27 cellular contexts compared by ENCODE assay signal in genomic region chr9:131457746-131458145, GRCh38. TPM values are rescaled to one million over a fixed set of nuclear protein-coding genes. Genes with fewer than 3 reads are reported as not detected.
DNase-seq lines count a peak whose midpoint lies in the region; ATAC-seq and TF ChIP-seq lines count a peak whose summit lies in the region.
"Had no signal": no experiment of that assay in that cellular context is flagged by ENCODE, and none has a peak within 500 bp of the region (broad histone marks: within the 10 kb centered on the region; RNA-seq: fewer than 3 reads in every experiment).

No MANE protein-coding gene starts in this region.

- no peak overlapping the region for H3K27ac ChIP-seq in aorta (ENCODE audit: low read depth in 1 of 2, low read length in 2 of 2)
- H3K27ac ChIP-seq: 22Rv1, ascending aorta, C4-2B, gastrocnemius medialis, psoas muscle, sigmoid colon, thoracic aorta had no signal

- intact Hi-C loops in activated CD4-positive, alpha-beta T cell treated with anti-CD3 and anti-CD28 coated beads, Interleukin-2, amount 10 ng/mL, durations not matched to agents 24 days and 14 days (cut with micrococcal nuclease) = no loop called here
- intact Hi-C loops in Calu3 (cut with micrococcal nuclease; ENCODE audit: unreplicated experiment) = no loop called here
- intact Hi-C loops in activated T-helper 2 cell treated with anti-CD3 and anti-CD28 coated beads, Interferon-gamma antibody, Interleukin-2, Interleukin-4, amounts not matched to agents 10 μg/mL and 5 μg/mL and 100 μg/mL, durations not matched to agents 14 hours and 24 hours and 36 hours (cut with micrococcal nuclease) = no loop called here
- intact Hi-C loops in aorta (cut with DNase I) = no loop called here

- no peaks in the 10 kb centered on the region for H3K4me1 ChIP-seq in aorta (ENCODE audit: control insufficient read depth in 1 of 2, insufficient read depth in 2 of 2, low read length in 2 of 2)
- H3K4me1 ChIP-seq: ascending aorta, gastrocnemius medialis, psoas muscle, sigmoid colon had no signal

- whole genome bisulfite sequencing in aorta, 2 donors = 86 to 87% methylated on average over 10 of the region's 10 CpGs

- H3K4me3 Mint-ChIP-seq in activated CD4-positive, alpha-beta T cell treated with anti-CD3 and anti-CD28 coated beads, Interleukin-2, amount 10 ng/mL, durations not matched to agents 24 days and 14 days = no peak overlapping the region
- H3K4me3 Mint-ChIP-seq in Calu3 (ENCODE audit: low read depth, unreplicated experiment) = no peak overlapping the region
- H3K4me3 Mint-ChIP-seq in activated T-helper 2 cell treated with anti-CD3 and anti-CD28 coated beads, Interferon-gamma antibody, Interleukin-2, Interleukin-4, amounts not matched to agents 10 μg/mL and 5 μg/mL and 100 μg/mL, durations not matched to agents 14 hours and 24 hours and 36 hours (ENCODE audit: low read depth) = no peak overlapping the region
- H3K4me3 Mint-ChIP-seq in naive thymus-derived CD8-positive, alpha-beta T cell = no peak overlapping the region
- H3K4me3 Mint-ChIP-seq: activated CD4-positive, alpha-beta memory T cell treated with anti-CD3 and anti-CD28 coated beads for 36 hours; activated naive CD4-positive, alpha-beta T cell treated with anti-CD3 and anti-CD28 coated beads for 36 hours; memory B cell had no signal

- DNase-seq in activated CD4-positive, alpha-beta T cell treated with anti-CD3 and anti-CD28 coated beads, Interleukin-2, amount 10 ng/mL, durations not matched to agents 24 days and 14 days = no peak
- DNase-seq in activated CD4-positive, alpha-beta T cell treated with anti-CD3 and anti-CD28 coated beads for 48 hours = no peak
- DNase-seq in Calu3 = no peak
- no peak for DNase-seq in activated T-helper 2 cell treated with anti-CD3 and anti-CD28 coated beads, Interferon-gamma antibody, Interleukin-2, Interleukin-4, amounts not matched to agents 10 μg/mL and 5 μg/mL and 100 μg/mL, durations not matched to agents 14 hours and 24 hours and 36 hours (ENCODE audit: low spot score)
- no peak for DNase-seq in naive thymus-derived CD8-positive, alpha-beta T cell
- no peak for DNase-seq in GF-D8 (lab: John Stamatoyannopoulos, UW)
- no peak for DNase-seq in aorta
- DNase-seq: activated CD4-positive, alpha-beta memory T cell treated with anti-CD3 and anti-CD28 coated beads for 36 hours; activated naive CD4-positive, alpha-beta T cell treated with anti-CD3 and anti-CD28 coated beads for 36 hours; activated T-cell treated with anti-CD3 and anti-CD28 coated beads for 4 hours; dermis blood vessel endothelial cell; gastrocnemius medialis; hippocampal formation; KBM-7; NCI-H1436; NCI-H774; psoas muscle; sigmoid colon; stimulated activated CD4-positive, alpha-beta T cell treated with anti-CD3 and anti-CD28 coated beads, Interleukin-4, amount 100 ng/mL, for 4 hours; stimulated activated naive CD4-positive, alpha-beta T cell; T-helper 1 cell had no signal

- BruUV-seq in Calu3 (replicated peaks; lab: Mats Ljungman, UMichigan) = no TSS peak

- peaks cover 7% of the 10 kb centered on the region for H3K4me1 Mint-ChIP-seq in activated CD4-positive, alpha-beta T cell treated with anti-CD3 and anti-CD28 coated beads, Interleukin-2, amount 10 ng/mL, durations not matched to agents 24 days and 14 days
- H3K4me1 Mint-ChIP-seq in Calu3 (ENCODE audit: low read depth, unreplicated experiment) = no peaks in the 10 kb centered on the region
- H3K4me1 Mint-ChIP-seq in activated T-helper 2 cell treated with anti-CD3 and anti-CD28 coated beads, Interferon-gamma antibody, Interleukin-2, Interleukin-4, amounts not matched to agents 10 μg/mL and 5 μg/mL and 100 μg/mL, durations not matched to agents 14 hours and 24 hours and 36 hours (ENCODE audit: low read depth) = peaks cover 2% of the 10 kb centered on the region
- peaks cover 6 to 25% (median 20%) of the 10 kb centered on the region in 4 donors for H3K4me1 Mint-ChIP-seq in naive thymus-derived CD8-positive, alpha-beta T cell

- H3K27me3 ChIP-seq in aorta (ENCODE audit: control insufficient read depth in 1 of 2, insufficient read depth in 2 of 2, low read length in 1 of 2) = no peaks in the 10 kb centered on the region
- H3K27me3 ChIP-seq: ascending aorta, gastrocnemius medialis, sigmoid colon had no signal

- ATAC-seq in naive thymus-derived CD8-positive, alpha-beta T cell = no peak
- ATAC-seq in aorta (ENCODE audit: low FRiP score) (no peak), GM19452 (IDR thresholded peaks at IDR 0.05; ENCODE audit: unreplicated experiment) (no peak)
- ATAC-seq: gastrocnemius medialis, psoas muscle had no signal

- CTCF ChIA-PET in Calu3 (lab: Charles Lee) = no interaction called here

- no peak overlapping the region for H3K4me3 ChIP-seq in aorta (ENCODE audit: low read length in 2 of 2)
- H3K4me3 ChIP-seq: ascending aorta, gastrocnemius medialis, psoas muscle, sigmoid colon, thoracic aorta had no signal

- peaks cover 66% of the 10 kb centered on the region for H3K36me3 Mint-ChIP-seq in activated CD4-positive, alpha-beta T cell treated with anti-CD3 and anti-CD28 coated beads, Interleukin-2, amount 10 ng/mL, durations not matched to agents 24 days and 14 days (ENCODE audit: low read depth)
- peaks cover 58% of the 10 kb centered on the region for H3K36me3 Mint-ChIP-seq in Calu3 (ENCODE audit: insufficient read depth, unreplicated experiment)
- H3K36me3 Mint-ChIP-seq in activated T-helper 2 cell treated with anti-CD3 and anti-CD28 coated beads, Interferon-gamma antibody, Interleukin-2, Interleukin-4, amounts not matched to agents 10 μg/mL and 5 μg/mL and 100 μg/mL, durations not matched to agents 14 hours and 24 hours and 36 hours (ENCODE audit: low read depth) = peaks cover 78% of the 10 kb centered on the region
- H3K36me3 Mint-ChIP-seq in naive thymus-derived CD8-positive, alpha-beta T cell = peaks cover 4 to 89% (median 28%) of the 10 kb centered on the region in 3 donors

- peak overlapping the region; percentile 50 for H3K27ac Mint-ChIP-seq in activated CD4-positive, alpha-beta T cell treated with anti-CD3 and anti-CD28 coated beads, Interleukin-2, amount 10 ng/mL, durations not matched to agents 24 days and 14 days
- peak overlapping the region; percentile 12 for H3K27ac Mint-ChIP-seq in Calu3 (ENCODE audit: unreplicated experiment)
- H3K27ac Mint-ChIP-seq in activated T-helper 2 cell treated with anti-CD3 and anti-CD28 coated beads, Interferon-gamma antibody, Interleukin-2, Interleukin-4, amounts not matched to agents 10 μg/mL and 5 μg/mL and 100 μg/mL, durations not matched to agents 14 hours and 24 hours and 36 hours = peak overlapping the region; percentile 10
- peak overlapping the region in 6 of 10 donors; percentile 30 to 89 (median 56) for H3K27ac Mint-ChIP-seq in naive thymus-derived CD8-positive, alpha-beta T cell
- H3K27ac Mint-ChIP-seq: activated CD4-positive, alpha-beta memory T cell treated with anti-CD3 and anti-CD28 coated beads for 36 hours; memory B cell had no signal

- H3K9me3 Mint-ChIP-seq in activated CD4-positive, alpha-beta T cell treated with anti-CD3 and anti-CD28 coated beads, Interleukin-2, amount 10 ng/mL, durations not matched to agents 24 days and 14 days = no peaks in the 10 kb centered on the region
- no peaks in the 10 kb centered on the region for H3K9me3 Mint-ChIP-seq in Calu3 (ENCODE audit: low read depth, unreplicated experiment)
- no peaks in the 10 kb centered on the region for H3K9me3 Mint-ChIP-seq in activated T-helper 2 cell treated with anti-CD3 and anti-CD28 coated beads, Interferon-gamma antibody, Interleukin-2, Interleukin-4, amounts not matched to agents 10 μg/mL and 5 μg/mL and 100 μg/mL, durations not matched to agents 14 hours and 24 hours and 36 hours
- no peaks in the 10 kb centered on the region for H3K9me3 Mint-ChIP-seq in naive thymus-derived CD8-positive, alpha-beta T cell
- H3K9me3 Mint-ChIP-seq: activated CD4-positive, alpha-beta memory T cell treated with anti-CD3 and anti-CD28 coated beads for 36 hours; activated naive CD4-positive, alpha-beta T cell treated with anti-CD3 and anti-CD28 coated beads for 36 hours; memory B cell had no signal

- H3K36me3 ChIP-seq in aorta (ENCODE audit: control insufficient read depth in 1 of 2, insufficient read depth in 2 of 2, low read length in 1 of 2) = peaks cover 0 to 21% of the 10 kb centered on the region in 2 donors

- H3K27me3 Mint-ChIP-seq in activated CD4-positive, alpha-beta T cell treated with anti-CD3 and anti-CD28 coated beads, Interleukin-2, amount 10 ng/mL, durations not matched to agents 24 days and 14 days = no peaks in the 10 kb centered on the region
- H3K27me3 Mint-ChIP-seq in Calu3 (ENCODE audit: unreplicated experiment) = no peaks in the 10 kb centered on the region
- no peaks in the 10 kb centered on the region for H3K27me3 Mint-ChIP-seq in activated T-helper 2 cell treated with anti-CD3 and anti-CD28 coated beads, Interferon-gamma antibody, Interleukin-2, Interleukin-4, amounts not matched to agents 10 μg/mL and 5 μg/mL and 100 μg/mL, durations not matched to agents 14 hours and 24 hours and 36 hours (ENCODE audit: low read depth)
- no peaks in the 10 kb centered on the region for H3K27me3 Mint-ChIP-seq in naive thymus-derived CD8-positive, alpha-beta T cell
- H3K27me3 Mint-ChIP-seq: activated CD4-positive, alpha-beta memory T cell treated with anti-CD3 and anti-CD28 coated beads for 36 hours; memory B cell had no signal

- no peaks in the 10 kb centered on the region for H3K9me3 ChIP-seq in aorta (ENCODE audit: control insufficient read depth, low read length)
- H3K9me3 ChIP-seq: ascending aorta, gastrocnemius medialis, psoas muscle, sigmoid colon, thoracic aorta had no signal

- POLR2A ChIA-PET in naive thymus-derived CD8-positive, alpha-beta T cell (lab: Charles Lee) = interaction anchor here (1.6 to 2.1 kb wide), 2 partner anchors 10 to 108 kb away, joined by 3 to 6 read pairs; no protein-coding TSS in a partner anchor

- no peak for TF ChIP-seq CTCF in Calu3 (IDR thresholded peaks at IDR 0.05; ENCODE audit: unreplicated experiment)

RNA-seq across cellular contexts. Expression of gene POMT1, which starts 45.0 kb away (rescaled TPM):
- total RNA-seq in activated CD4-positive, alpha-beta T cell treated with anti-CD3 and anti-CD28 coated beads, Interleukin-2, amount 10 ng/mL, durations not matched to agents 24 days and 14 days = 32.8 and 34.6 TPM in 2 replicates
- total RNA-seq in Calu3 (2022) = 13.6 and 15.8 TPM in 2 replicates
- total RNA-seq in activated T-helper 2 cell treated with anti-CD3 and anti-CD28 coated beads, Interferon-gamma antibody, Interleukin-2, Interleukin-4, amounts not matched to agents 10 μg/mL and 5 μg/mL and 100 μg/mL, durations not matched to agents 14 hours and 24 hours and 36 hours = 44.5 and 46.9 TPM in 2 replicates
- 10 to 100 TPM; 48.2 to 48.9 TPM for total RNA-seq in naive thymus-derived CD8-positive, alpha-beta T cell
- polyA plus RNA-seq in naive thymus-derived CD8-positive, alpha-beta T cell = 10 to 100 TPM in 2 of 3 donors, 1 to 10 TPM in 1; 7.4 to 11.1 (median 10.5) TPM
- total RNA-seq in aorta = 10 to 100 TPM; 22.0 to 33.1 TPM
- 10 to 100 TPM; 10.0 to 97.0 TPM for polyA plus RNA-seq in aorta
